ENCODE assay signal across 8 cellular contexts in the genomic region with DNA sequence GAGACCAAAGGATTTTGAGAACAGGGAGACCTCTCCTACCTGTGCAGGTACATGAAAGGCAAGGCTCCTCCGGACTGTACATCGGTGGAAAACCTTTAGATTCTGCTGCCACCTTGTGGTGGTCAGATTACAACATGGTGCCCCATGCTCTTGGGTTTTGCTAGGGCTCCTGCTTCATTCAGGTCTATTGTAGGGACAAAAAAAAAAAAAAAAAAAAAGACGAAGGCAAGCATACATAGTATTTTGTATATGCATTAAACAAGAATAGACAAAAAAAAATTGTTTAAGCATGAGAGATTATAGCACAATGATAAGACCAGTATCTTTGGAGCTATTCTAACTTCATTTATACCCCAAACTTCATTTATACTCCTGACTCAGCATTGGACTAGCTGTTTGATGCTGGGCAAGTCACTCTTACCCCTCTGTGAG. TPM values are rescaled to one million over a fixed set of nuclear protein-coding genes. Genes with fewer than 3 reads are reported as not detected.
DNase-seq lines count a peak whose midpoint lies in the region; ATAC-seq and TF ChIP-seq lines count a peak whose summit lies in the region.

No MANE protein-coding gene starts in this region.

- H2AFZ ChIP-seq in PC-3 (ENCODE audit: low read length): no peak overlapping the region

- no peak overlapping the region for H3K4me3 Mint-ChIP-seq in activated T-cell treated with anti-CD3 and anti-CD28 coated beads, Interleukin-2, amount 50 U/mL, for 4 hours
- no peak overlapping the region for H3K4me3 Mint-ChIP-seq in osteocyte (ENCODE audit: unreplicated experiment)

- no peaks in the 10 kb centered on the region for H3K9me2 ChIP-seq in PC-3 (replicated peaks; ENCODE audit: low read length)

- H3K4me3 ChIP-seq in BJ (ENCODE audit: low read depth, low read length): no peak overlapping the region
- H3K4me3 ChIP-seq in PC-3 (ENCODE audit: low read length): no peak overlapping the region
- no peak overlapping the region for H3K4me3 ChIP-seq in fibroblast of pulmonary artery (replicated peaks; ENCODE audit: low read depth, low read length)
- H3K4me3 ChIP-seq in upper lobe of right lung: no peak overlapping the region

- H3K36me3 ChIP-seq in BJ (ENCODE audit: control insufficient read depth, insufficient read depth, low read length): no peaks in the 10 kb centered on the region
- no peaks in the 10 kb centered on the region for H3K36me3 ChIP-seq in PC-3 (ENCODE audit: low read depth, low read length)
- no peaks in the 10 kb centered on the region for H3K36me3 ChIP-seq in upper lobe of right lung

- H3K27me3 ChIP-seq in BJ (ENCODE audit: control insufficient read depth, insufficient read depth, low read length) (peaks cover 21% of the 10 kb centered on the region), PC-3 (ENCODE audit: low read length) (0 out of 2 replicates have a peak, but pooled peaks cover 10% of the 10 kb centered on the region), upper lobe of right lung (peaks cover 11% of the 10 kb centered on the region)

- peaks cover 10% of the 10 kb centered on the region for H3K4me1 Mint-ChIP-seq in activated T-cell treated with anti-CD3 and anti-CD28 coated beads, Interleukin-2, amount 50 U/mL, for 4 hours (ENCODE audit: low read depth)
- H3K4me1 Mint-ChIP-seq in osteocyte (ENCODE audit: unreplicated experiment): peaks cover 8% of the 10 kb centered on the region

- no peaks in the 10 kb centered on the region for H3K9me3 Mint-ChIP-seq in activated T-cell treated with anti-CD3 and anti-CD28 coated beads, Interleukin-2, amount 50 U/mL, for 4 hours
- H3K9me3 Mint-ChIP-seq in osteocyte (ENCODE audit: unreplicated experiment): no peaks in the 10 kb centered on the region

- H4K20me1 ChIP-seq in PC-3 (ENCODE audit: low read length): no peaks in the 10 kb centered on the region

- H3K79me2 ChIP-seq in PC-3 (ENCODE audit: low read length): no peaks in the 10 kb centered on the region

- no peak for DNase-seq in BJ (ENCODE audit: low read depth)
- DNase-seq in HT-29 (ENCODE audit: low spot score): peak; percentile 91
- DNase-seq in PC-3: peak; percentile 94
- DNase-seq in activated T-cell treated with anti-CD3 and anti-CD28 coated beads, Interleukin-2, amount 50 U/mL, for 4 hours: peak; percentile 58
- peak; percentile 74 for DNase-seq in fibroblast of pulmonary artery (ENCODE audit: low read depth)
- no peak for DNase-seq in osteocyte (ENCODE audit: extremely low spot score, unreplicated experiment)
- no peak for DNase-seq in upper lobe of right lung

- CTCF ChIA-PET in BJ (lab: Yijun Ruan, JAX) (interaction anchor here (0.6 to 7.3 kb wide), 18 partner anchors 9 to 1324 kb away, joined by 3 to 100 read pairs (median 4); no protein-coding TSS in a partner anchor), PC-3 (lab: Charles Lee) (interaction anchor here (0.6 to 1.7 kb wide), 2 partner anchors 79 to 92 kb away, joined by 3 to 5 read pairs; no protein-coding TSS in a partner anchor)

- no peak overlapping the region for H3K27ac Mint-ChIP-seq in osteocyte (ENCODE audit: unreplicated experiment)

- POLR2A ChIA-PET in BJ (lab: Charles Lee) (interaction anchor here (0.6 kb wide), 1 partner anchor 138 kb away, joined by 3 read pairs; no protein-coding TSS in a partner anchor), PC-3 (lab: Charles Lee; ENCODE audit: unreplicated experiment) (no interaction called here)

- H3K27ac ChIP-seq in PC-3 (ENCODE audit: low read length) (no peak overlapping the region), upper lobe of right lung (no peak overlapping the region)

- TF ChIP-seq CTCF in BJ (IDR thresholded peaks at IDR 0.05; ENCODE audit: insufficient read depth, low read depth, low read length) (peak; percentile 70), PC-3 (conservative IDR thresholded peaks at IDR 0.05; ENCODE audit: low read depth, low read length) (peak; percentile 87), fibroblast of pulmonary artery (IDR thresholded peaks at IDR 0.05; ENCODE audit: low read length, missing control alignments) (peak; percentile 69), osteocyte (IDR thresholded peaks at IDR 0.05) (peak; percentile 75), upper lobe of right lung (IDR thresholded peaks at IDR 0.05) (peak; percentile 65)

- intact Hi-C loops in PC-3 (cut with micrococcal nuclease): loop anchor here (1.0 kb wide), 1 partner anchor 89 kb away; no protein-coding TSS in a partner anchor
- intact Hi-C loops in upper lobe of right lung (cut with DNase I): loop anchor here (5.0 kb wide), 1 partner anchor 83 kb away; no protein-coding TSS in a partner anchor

- H3K9me3 ChIP-seq in PC-3 (ENCODE audit: low read length) (no peaks in the 10 kb centered on the region), upper lobe of right lung (no peaks in the 10 kb centered on the region)

- H3K4me1 ChIP-seq in PC-3 (ENCODE audit: insufficient read depth, low read length) (peaks cover 14% of the 10 kb centered on the region), upper lobe of right lung (peaks cover 4% of the 10 kb centered on the region)

- BruUV-seq in PC-3 (replicated peaks; lab: Mats Ljungman, UMichigan): no TSS peak

- peaks cover 60% of the 10 kb centered on the region for H3K27me3 Mint-ChIP-seq in activated T-cell treated with anti-CD3 and anti-CD28 coated beads, Interleukin-2, amount 50 U/mL, for 4 hours (ENCODE audit: low read depth)
- peaks cover 66% of the 10 kb centered on the region for H3K27me3 Mint-ChIP-seq in osteocyte (ENCODE audit: unreplicated experiment)

- H3K9ac ChIP-seq in PC-3 (ENCODE audit: low read length): no peak overlapping the region

- no peak overlapping the region for H3K4me2 ChIP-seq in PC-3 (ENCODE audit: low read length)

- no peaks in the 10 kb centered on the region for H3K36me3 Mint-ChIP-seq in activated T-cell treated with anti-CD3 and anti-CD28 coated beads, Interleukin-2, amount 50 U/mL, for 4 hours (ENCODE audit: insufficient read depth)
- no peaks in the 10 kb centered on the region for H3K36me3 Mint-ChIP-seq in osteocyte (ENCODE audit: unreplicated experiment)

- no peaks in the 10 kb centered on the region for H3F3A ChIP-seq in PC-3 (ENCODE audit: low read length, unreplicated experiment)

- peak; percentile 46 for ATAC-seq in GM19035 (IDR thresholded peaks at IDR 0.05; ENCODE audit: unreplicated experiment)
- peak; percentile 68 for ATAC-seq in PC-3
- peak; percentile 28 to 48 for ATAC-seq in activated T-cell treated with anti-CD3 and anti-CD28 coated beads, Interleukin-2, amount 50 U/mL, for 4 hours
- peak; percentile 85 for ATAC-seq in upper lobe of right lung

RNA-seq across cellular contexts. Expression of a gene that starts 27.4 kb away (rescaled TPM):
- polyA plus RNA-seq in BJ (2011; rRNA removed): 14.9 and 22.9 TPM in 2 replicates
- polyA minus RNA-seq in BJ (2011; rRNA and poly(A)+ RNA removed): 4.9 and 5.8 TPM in 2 replicates
- 77.8 and 86.8 TPM in 2 replicates for total RNA-seq in HT-29 (2014; rRNA removed; shearing (Covaris generic))
- 69.4 and 88.6 TPM in 2 replicates for total RNA-seq in PC-3 (2014; rRNA removed)
- total RNA-seq in activated T-cell treated with anti-CD3 and anti-CD28 coated beads, Interleukin-2, amount 50 U/mL, for 4 hours: 10 to 100 TPM in 1 of 3 donors, 1 to 10 TPM in 2; 7.7 to 11.2 (median 8.5) TPM
- 6.2 and 7.1 TPM in 2 replicates for total RNA-seq in osteocyte
- 44.1 TPM for total RNA-seq in upper lobe of right lung

RNA-seq across cellular contexts. Expression of a gene that starts 34.0 kb away (rescaled TPM):
- polyA plus RNA-seq in BJ (2011; rRNA removed): 15.5 and 19.5 TPM in 2 replicates
- polyA minus RNA-seq in BJ (2011; rRNA and poly(A)+ RNA removed): 26.1 and 44.4 TPM in 2 replicates
- 0.89 and 6.3 TPM in 2 replicates for total RNA-seq in HT-29 (2014; rRNA removed; shearing (Covaris generic))
- total RNA-seq in PC-3 (2014; rRNA removed) (13.9 and 28.0 TPM in 2 replicates), osteocyte (31.2 and 33.8 TPM in 2 replicates), upper lobe of right lung (35.2 TPM)
- 1 to 10 TPM; 6.5 to 7.3 (median 6.8) TPM for total RNA-seq in activated T-cell treated with anti-CD3 and anti-CD28 coated beads, Interleukin-2, amount 50 U/mL, for 4 hours

RNA-seq across cellular contexts. Expression of a gene that starts 57.5 kb away (rescaled TPM):
- polyA plus RNA-seq in BJ (2011; rRNA removed): not detected in 2 replicates
- polyA minus RNA-seq in BJ (2011; rRNA and poly(A)+ RNA removed): not detected in 2 replicates
- 0.23 and 1.0 TPM in 2 replicates for total RNA-seq in HT-29 (2014; rRNA removed; shearing (Covaris generic))
- total RNA-seq in PC-3 (2014; rRNA removed): not detected in 2 replicates
- total RNA-seq in activated T-cell treated with anti-CD3 and anti-CD28 coated beads, Interleukin-2, amount 50 U/mL, for 4 hours: under 1 TPM in 1 of 3 donors, not detected in 2; 0.08 TPM
- not detected in 2 replicates for total RNA-seq in osteocyte
- total RNA-seq in upper lobe of right lung: not detected

Comparison
In these comparisons a context has a peak if more than half of its experiments do, and no peak if none do; other contexts are left out.
1. DNase-seq: peak in HT-29 (single experiment), PC-3 (single experiment), activated T-cell treated with anti-CD3 and anti-CD28 coated beads, Interleukin-2, amount 50 U/mL, for 4 hours (single experiment) and fibroblast of pulmonary artery (single experiment); none in BJ (single experiment), osteocyte (single experiment) and upper lobe of right lung (single experiment).
2. Peak in every context shown above with its lines, with median percentiles within 50 percentile points of each other: CTCF ChIP-seq and ATAC-seq.